1 cellular context compared by ENCODE assay signal in the genomic region with DNA sequence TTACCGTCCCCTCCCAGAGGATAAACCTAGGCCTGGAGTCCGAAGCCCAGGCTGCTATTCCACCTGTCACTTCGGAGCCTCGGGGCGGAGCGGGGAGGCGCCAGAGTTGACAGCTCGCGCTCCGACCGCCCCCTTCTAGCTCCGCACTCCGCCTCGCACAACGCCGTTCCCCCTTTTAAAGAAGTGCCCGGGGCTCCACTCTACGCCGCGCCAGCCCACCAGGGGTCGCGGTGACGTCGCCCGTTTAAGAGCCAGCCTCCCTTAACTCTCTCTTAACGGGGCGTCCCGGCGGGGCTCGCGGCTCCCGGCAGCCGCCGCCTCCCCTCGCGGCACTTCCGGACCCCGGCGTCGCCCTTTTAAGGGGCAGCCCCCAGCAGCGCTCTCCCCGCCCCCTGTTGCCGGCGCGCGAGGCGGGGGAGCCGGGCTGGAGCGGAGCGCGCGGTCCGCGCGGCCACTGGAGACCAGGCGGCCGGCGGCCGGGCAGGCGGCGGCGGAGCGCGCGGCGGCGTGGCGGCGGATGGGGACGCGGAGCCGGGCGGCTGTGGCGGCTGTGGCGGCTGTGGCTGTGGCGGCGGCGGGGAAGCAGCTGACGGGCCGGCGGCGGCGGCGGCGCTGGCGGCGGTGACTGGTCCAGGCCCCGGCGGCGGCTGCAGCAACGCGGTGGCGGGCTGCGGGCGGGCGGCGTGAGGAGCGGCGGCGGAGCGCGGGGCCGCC.
TF ChIP-seq lines count a peak whose summit lies in the region.

Gene INAFM2, plus strand, starts transcription at position 454 of the 714 bp plus-strand sequence. CDS start 364 bp downstream, outside the sequence.

TF ChIP-seq in K562, 482 proteins besides CTCF, POLR2A, EP300 and RAD21 (continued from another document and continues in another):
- TF ChIP-seq PKNOX1 (IDR thresholded peaks at IDR 0.05) (peak; percentile 85), ZEB2 (IDR thresholded peaks at IDR 0.05) (no peak), ESRRA (IDR thresholded peaks at IDR 0.05; ENCODE audit: borderline replicate concordance, low read depth) (peak; percentile 29; the same call in 1 of the 2 replicates), SPI1 (IDR thresholded peaks at IDR 0.05; ENCODE audit: borderline replicate concordance, low read depth, low read length) (peak; percentile 60), ZNF785 (CRISPR knock-in tag; IDR thresholded peaks at IDR 0.05) (no peak), ELF1 (tag; IDR thresholded peaks at IDR 0.05) (peak; percentile 97), PHB (CRISPR knock-in tag; IDR thresholded peaks at IDR 0.05) (no peak), YBX1 (IDR thresholded peaks at IDR 0.05) (no peak), SLC30A9 (CRISPR knock-in tag; IDR thresholded peaks at IDR 0.05) (no peak), ZNF740 (CRISPR knock-in tag; IDR thresholded peaks at IDR 0.05) (no peak), ZNF740 (tag; IDR thresholded peaks at IDR 0.05) (no peak; a peak in 1 of 4 replicates), ATF3 (IDR thresholded peaks at IDR 0.05) (no peak), ATF3 (CRISPR knock-in tag; conservative IDR thresholded peaks at IDR 0.05) (peak; percentile 60; the same call in 1 of the 2 replicates), MBD2 (IDR thresholded peaks at IDR 0.05; ENCODE audit: borderline replicate concordance, low read depth) (no peak), MYC (IDR thresholded peaks at IDR 0.05; ENCODE audit: low read depth, low read length) (peak; percentile 45), MYC (CRISPR knock-in tag; IDR thresholded peaks at IDR 0.05; ENCODE audit: borderline replicate concordance, low read depth) (no peak), NR3C1 (CRISPR knock-in tag; IDR thresholded peaks at IDR 0.05) (peak; percentile 78; the same call in 1 of the 2 replicates), U2AF1 (optimal IDR thresholded peaks at IDR 0.05; ENCODE audit: low read depth, low read length) (peak; percentile 36), SIN3A (IDR thresholded peaks at IDR 0.05; ENCODE audit: borderline replicate concordance in 2 of 2, control insufficient read depth in 1 of 2, low read depth in 2 of 2, low read length in 2 of 2) (peak in 1 of 2 experiments; percentile 37; a peak in 1 of 4 replicates), ARNT (IDR thresholded peaks at IDR 0.05) (no peak), CBX2 (IDR thresholded peaks at IDR 0.05; ENCODE audit: insufficient read depth, low read length, poor library complexity, severe bottlenecking) (no peak), CXXC5 (CRISPR knock-in tag; IDR thresholded peaks at IDR 0.05) (peak; percentile 97), SOX6 (IDR thresholded peaks at IDR 0.05) (peak; percentile 65; the same call in 1 of the 2 replicates), ZNF512 (tag; IDR thresholded peaks at IDR 0.05) (no peak), MGA (IDR thresholded peaks at IDR 0.05) (peak; percentile 97), PHF8 (IDR thresholded peaks at IDR 0.05; ENCODE audit: borderline replicate concordance, low read length) (peak; percentile 53; the same call in 1 of the 2 replicates), SNIP1 (IDR thresholded peaks at IDR 0.05; ENCODE audit: low read depth) (peak; percentile 100)
- TF ChIP-seq, protein P1, sequence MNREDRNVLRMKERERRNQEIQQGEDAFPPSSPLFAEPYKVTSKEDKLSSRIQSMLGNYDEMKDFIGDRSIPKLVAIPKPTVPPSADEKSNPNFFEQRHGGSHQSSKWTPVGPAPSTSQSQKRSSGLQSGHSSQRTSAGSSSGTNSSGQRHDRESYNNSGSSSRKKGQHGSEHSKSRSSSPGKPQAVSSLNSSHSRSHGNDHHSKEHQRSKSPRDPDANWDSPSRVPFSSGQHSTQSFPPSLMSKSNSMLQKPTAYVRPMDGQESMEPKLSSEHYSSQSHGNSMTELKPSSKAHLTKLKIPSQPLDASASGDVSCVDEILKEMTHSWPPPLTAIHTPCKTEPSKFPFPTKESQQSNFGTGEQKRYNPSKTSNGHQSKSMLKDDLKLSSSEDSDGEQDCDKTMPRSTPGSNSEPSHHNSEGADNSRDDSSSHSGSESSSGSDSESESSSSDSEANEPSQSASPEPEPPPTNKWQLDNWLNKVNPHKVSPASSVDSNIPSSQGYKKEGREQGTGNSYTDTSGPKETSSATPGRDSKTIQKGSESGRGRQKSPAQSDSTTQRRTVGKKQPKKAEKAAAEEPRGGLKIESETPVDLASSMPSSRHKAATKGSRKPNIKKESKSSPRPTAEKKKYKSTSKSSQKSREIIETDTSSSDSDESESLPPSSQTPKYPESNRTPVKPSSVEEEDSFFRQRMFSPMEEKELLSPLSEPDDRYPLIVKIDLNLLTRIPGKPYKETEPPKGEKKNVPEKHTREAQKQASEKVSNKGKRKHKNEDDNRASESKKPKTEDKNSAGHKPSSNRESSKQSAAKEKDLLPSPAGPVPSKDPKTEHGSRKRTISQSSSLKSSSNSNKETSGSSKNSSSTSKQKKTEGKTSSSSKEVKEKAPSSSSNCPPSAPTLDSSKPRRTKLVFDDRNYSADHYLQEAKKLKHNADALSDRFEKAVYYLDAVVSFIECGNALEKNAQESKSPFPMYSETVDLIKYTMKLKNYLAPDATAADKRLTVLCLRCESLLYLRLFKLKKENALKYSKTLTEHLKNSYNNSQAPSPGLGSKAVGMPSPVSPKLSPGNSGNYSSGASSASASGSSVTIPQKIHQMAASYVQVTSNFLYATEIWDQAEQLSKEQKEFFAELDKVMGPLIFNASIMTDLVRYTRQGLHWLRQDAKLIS (CRISPR knock-in tag; IDR thresholded peaks at IDR 0.05): peak; percentile 81; the same call in 1 of the 2 replicates
- TF ChIP-seq, protein P2, sequence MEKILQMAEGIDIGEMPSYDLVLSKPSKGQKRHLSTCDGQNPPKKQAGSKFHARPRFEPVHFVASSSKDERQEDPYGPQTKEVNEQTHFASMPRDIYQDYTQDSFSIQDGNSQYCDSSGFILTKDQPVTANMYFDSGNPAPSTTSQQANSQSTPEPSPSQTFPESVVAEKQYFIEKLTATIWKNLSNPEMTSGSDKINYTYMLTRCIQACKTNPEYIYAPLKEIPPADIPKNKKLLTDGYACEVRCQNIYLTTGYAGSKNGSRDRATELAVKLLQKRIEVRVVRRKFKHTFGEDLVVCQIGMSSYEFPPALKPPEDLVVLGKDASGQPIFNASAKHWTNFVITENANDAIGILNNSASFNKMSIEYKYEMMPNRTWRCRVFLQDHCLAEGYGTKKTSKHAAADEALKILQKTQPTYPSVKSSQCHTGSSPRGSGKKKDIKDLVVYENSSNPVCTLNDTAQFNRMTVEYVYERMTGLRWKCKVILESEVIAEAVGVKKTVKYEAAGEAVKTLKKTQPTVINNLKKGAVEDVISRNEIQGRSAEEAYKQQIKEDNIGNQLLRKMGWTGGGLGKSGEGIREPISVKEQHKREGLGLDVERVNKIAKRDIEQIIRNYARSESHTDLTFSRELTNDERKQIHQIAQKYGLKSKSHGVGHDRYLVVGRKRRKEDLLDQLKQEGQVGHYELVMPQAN (IDR thresholded peaks at IDR 0.05; ENCODE audit: borderline replicate concordance): peak; percentile 84
